Comparison of ENCODE assay signal across 28 cellular contexts in the genomic region with DNA sequence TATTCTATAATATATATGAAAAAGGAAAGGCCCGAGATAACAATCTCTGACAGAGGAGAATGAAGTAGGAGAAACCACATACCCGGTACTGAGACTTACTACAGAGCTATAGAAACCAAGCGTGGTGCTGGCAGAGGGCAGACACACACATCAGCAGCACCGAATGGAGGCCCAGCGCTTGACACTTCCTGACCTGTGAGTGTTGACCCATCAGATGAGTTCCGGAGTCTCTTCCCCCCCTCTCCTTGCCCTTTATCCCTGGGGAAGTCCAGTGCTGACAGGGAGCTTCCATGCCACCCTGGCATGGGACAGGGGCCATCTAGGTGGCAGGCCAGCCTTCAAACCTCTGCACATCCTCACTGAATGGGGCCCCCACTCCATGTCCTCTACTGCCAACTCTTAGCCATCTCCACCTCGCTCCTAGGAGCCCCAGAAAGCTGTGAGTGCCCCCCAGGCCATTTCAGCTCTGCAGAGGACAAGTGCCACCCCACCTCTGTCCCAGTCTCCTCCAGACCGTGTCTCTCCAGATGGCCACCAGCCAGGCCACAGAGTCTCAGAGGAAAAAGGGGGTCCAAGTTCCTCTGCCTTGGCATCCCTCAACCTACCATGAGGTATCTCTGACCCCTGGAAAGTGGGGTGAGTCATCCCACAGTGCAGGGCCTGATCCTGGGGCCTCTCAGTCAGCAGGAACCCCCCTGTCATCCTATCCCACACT.
DNase-seq lines count a peak whose midpoint lies in the region; ATAC-seq, FAIRE-seq and TF ChIP-seq lines count a peak whose summit lies in the region.
"Had no signal": no experiment of that assay in that cellular context is flagged by ENCODE, and none has a peak within 500 bp of the region (broad histone marks: within the 10 kb centered on the region; RNA-seq: fewer than 3 reads in every experiment).

No MANE protein-coding gene starts in this region.

- H3K4me3 ChIP-seq in heart left ventricle (no peak overlapping the region), endothelial cell of umbilical vein (replicated peaks in 1 of 3; ENCODE audit: insufficient read depth in 1 of 3, low read depth in 1 of 3, low read length in 3 of 3) (no peak overlapping the region), spleen (no peak overlapping the region)
- H3K4me3 ChIP-seq: A549, dorsolateral prefrontal cortex, gastroesophageal sphincter, K562, left lung, MG63, pancreas, SK-N-MC had no signal

- TF ChIP-seq POLR2A in heart left ventricle (IDR thresholded peaks at IDR 0.05) = no peak
- TF ChIP-seq POLR2A in endothelial cell of umbilical vein (IDR thresholded peaks at IDR 0.05; ENCODE audit: low read depth, low read length) = no peak
- no peak for TF ChIP-seq POLR2A in spleen (IDR thresholded peaks at IDR 0.05)

- POLR2A ChIA-PET in endothelial cell of umbilical vein (lab: Charles Lee) = no interaction called here

- no peak for FAIRE-seq in endothelial cell of umbilical vein (lab: Jason Lieb, UNC)
- FAIRE-seq: A549, G401.6, K562, pancreas had no signal

- H3K4me1 ChIP-seq in heart left ventricle = peaks cover 0 to 13% (median 0%) of the 10 kb centered on the region in 12 donors
- H3K4me1 ChIP-seq in endothelial cell of umbilical vein (ENCODE audit: control insufficient read depth, extremely low read depth, insufficient read depth, low read length) = peaks cover 9% of the 10 kb centered on the region
- no peaks in the 10 kb centered on the region for H3K4me1 ChIP-seq in spleen
- H3K4me1 ChIP-seq: pancreas had no signal

- WGBS in heart left ventricle, 4 donors = 78 to 85% (median 80%) methylated on average over 8 of the region's 8 CpGs
- 57 to 74% (median 58%) methylated on average over 8 of the region's 8 CpGs for WGBS in spleen, 5 donors

- dilution Hi-C loops in endothelial cell of umbilical vein (cut with MboI; ENCODE audit: extremely low pct_ligation_motif_present, low sequenced_read_pairs) = no loop called here

- H3K9ac ChIP-seq in endothelial cell of umbilical vein (replicated peaks; ENCODE audit: extremely low read depth, insufficient read depth, low read length) = no peak overlapping the region

- H3K9me3 ChIP-seq in heart left ventricle = no peaks in the 10 kb centered on the region
- H3K9me3 ChIP-seq in endothelial cell of umbilical vein (replicated peaks; ENCODE audit: control insufficient read depth, insufficient read depth, low read length) = no peaks in the 10 kb centered on the region
- no peaks in the 10 kb centered on the region for H3K9me3 ChIP-seq in spleen
- H3K9me3 ChIP-seq: A549, gastroesophageal sphincter, left lung, MG63, pancreas had no signal

- DNase-seq in cardiac septum (ENCODE audit: low spot score) = peak; percentile 56
- no peak for DNase-seq in heart left ventricle
- DNase-seq in M059J (ENCODE audit: low read depth) = peak; percentile 25
- DNase-seq in endothelial cell of umbilical vein (ENCODE audit: low read depth, low spot score) = no peak
- peak; percentile 64 for DNase-seq in spleen
- DNase-seq in NCI-H2081 treated with DMSO at 0.1 percent for 48 hours (lab: John Stamatoyannopoulos, UW) = no peak
- DNase-seq in DMS153 (lab: John Stamatoyannopoulos, UW) = no peak
- DNase-seq in hepatic stellate cell (ENCODE audit: low spot score) = no peak
- DNase-seq: activated CD8-positive, alpha-beta memory T cell treated with anti-CD3 and anti-CD28 coated beads for 24 hours; activated gamma-delta T cell; CD8-positive, alpha-beta T cell; dorsolateral prefrontal cortex; MG63; midbrain; NCI-H2081; NCI-H345; NCI-H748 treated with DMSO at 0.1 percent for 48 hours; nephron progenitor cell; stimulated activated CD4-positive, alpha-beta T cell treated with anti-CD3 and anti-CD28 coated beads, Interleukin-4, amount 100 ng/mL, for 1 hour; T-helper 17 cell; trophoblast cell had no signal

- H3K9me1 ChIP-seq in endothelial cell of umbilical vein (replicated peaks; ENCODE audit: control insufficient read depth, extremely low read depth, insufficient read depth, low read length) = no peaks in the 10 kb centered on the region

- H3K27ac ChIP-seq in heart left ventricle = no peak overlapping the region
- no peak overlapping the region for H3K27ac ChIP-seq in endothelial cell of umbilical vein (ENCODE audit: insufficient read depth, low read depth, low read length)
- H3K27ac ChIP-seq in spleen = no peak overlapping the region
- H3K27ac ChIP-seq: A549, dorsolateral prefrontal cortex, gastroesophageal sphincter, left lung, pancreas, SK-N-MC had no signal

- TF ChIP-seq CTCF in heart left ventricle (IDR thresholded peaks at IDR 0.05) (no peak), endothelial cell of umbilical vein (IDR thresholded peaks at IDR 0.05; ENCODE audit: extremely low read depth in 1 of 2, insufficient read depth in 1 of 2, low read depth in 1 of 2, low read length in 2 of 2) (no peak), spleen (IDR thresholded peaks at IDR 0.05 in 8 of 11, conservative IDR thresholded peaks at IDR 0.05 in 3 of 11) (no peak)

- no peaks in the 10 kb centered on the region for H3K79me2 ChIP-seq in endothelial cell of umbilical vein (ENCODE audit: control insufficient read depth, insufficient read depth, low read length)

- H4K20me1 ChIP-seq in endothelial cell of umbilical vein (replicated peaks; ENCODE audit: control insufficient read depth, extremely low read depth, insufficient read depth, low read length) = no peaks in the 10 kb centered on the region

- CTCF ChIA-PET in endothelial cell of umbilical vein (lab: Charles Lee) = interaction anchor here (0.7 kb wide), 1 partner anchor 110 kb away, joined by 3 read pairs; no protein-coding TSS in a partner anchor

- no TSS peak for BruUV-seq in endothelial cell of umbilical vein (replicated peaks; lab: Mats Ljungman, UMichigan)

- H2AFZ ChIP-seq in endothelial cell of umbilical vein (ENCODE audit: low read depth, low read length) = no peak overlapping the region

- no peak overlapping the region for H3K4me2 ChIP-seq in endothelial cell of umbilical vein (ENCODE audit: insufficient read depth, low read length)
- H3K4me2 ChIP-seq: A549 had no signal

- ATAC-seq in heart left ventricle = no peak
- ATAC-seq: A549; CD8-positive, alpha-beta T cell; gastroesophageal sphincter; K562; left lung; pancreas; T-helper 17 cell had no signal

- H3K27me3 ChIP-seq in heart left ventricle = peaks cover 0 to 32% (median 3%) of the 10 kb centered on the region in 9 donors
- no peaks in the 10 kb centered on the region for H3K27me3 ChIP-seq in endothelial cell of umbilical vein (ENCODE audit: control insufficient read depth in 2 of 2, insufficient read depth in 2 of 2, low read length in 2 of 2)
- H3K27me3 ChIP-seq in spleen (replicated peaks in 1 of 7) = peaks cover 0 to 61% (median 0%) of the 10 kb centered on the region in 7 donors
- H3K27me3 ChIP-seq: MG63, pancreas had no signal

- H3K36me3 ChIP-seq in heart left ventricle (no peaks in the 10 kb centered on the region), endothelial cell of umbilical vein (ENCODE audit: control insufficient read depth in 2 of 2, extremely low read depth in 1 of 2, insufficient read depth in 2 of 2, low read length in 2 of 2) (no peaks in the 10 kb centered on the region), spleen (no peaks in the 10 kb centered on the region)
- H3K36me3 ChIP-seq: gastroesophageal sphincter, left lung, MG63, pancreas had no signal

- intact Hi-C loops in cardiac septum (cut with DNase I) = no loop called here
- intact Hi-C loops in heart left ventricle (cut with DNase I) = no loop called here
- intact Hi-C loops in endothelial cell of umbilical vein (cut with micrococcal nuclease) = no loop called here
- intact Hi-C loops in spleen (cut with DNase I; ENCODE audit: low total_unique reads) = no loop called here

TF ChIP-seq in endothelial cell of umbilical vein, 7 proteins besides CTCF, POLR2A, EP300 and RAD21:
- peak; percentile 20 for TF ChIP-seq GATA2 (IDR thresholded peaks at IDR 0.05; ENCODE audit: insufficient read depth, insufficient read length, low read depth, low read length)
- TF ChIP-seq, protein P1, sequence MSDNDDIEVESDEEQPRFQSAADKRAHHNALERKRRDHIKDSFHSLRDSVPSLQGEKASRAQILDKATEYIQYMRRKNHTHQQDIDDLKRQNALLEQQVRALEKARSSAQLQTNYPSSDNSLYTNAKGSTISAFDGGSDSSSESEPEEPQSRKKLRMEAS (IDR thresholded peaks at IDR 0.05; ENCODE audit: insufficient read depth, insufficient read length) = no peak

Comparison
In these comparisons a context has a peak if more than half of its experiments do, and no peak if none do; other contexts are left out.
1. DNase-seq: peak in cardiac septum (single experiment), M059J (single experiment) and spleen (single experiment); none in heart left ventricle (0 of 5), endothelial cell of umbilical vein (single experiment), NCI-H2081 treated with DMSO at 0.1 percent for 48 hours (single experiment), DMS153 (single experiment) and hepatic stellate cell (single experiment).